Comparison of ENCODE assay signal across 21 cellular contexts in genomic region chrX:108309144-108309543, GRCh38.
DNase-seq lines count a peak whose midpoint lies in the region; FAIRE-seq and TF ChIP-seq lines count a peak whose summit lies in the region.
"Had no signal": no experiment of that assay in that cellular context is flagged by ENCODE, and none has a peak within 500 bp of the region (broad histone marks: within the 10 kb centered on the region; RNA-seq: fewer than 3 reads in every experiment).

No MANE protein-coding gene starts in this region.

- H3K9ac ChIP-seq in trophoblast cell (ENCODE audit: low read length): no peak overlapping the region
- H3K9ac ChIP-seq: BLaER1 had no signal

- H2BK5ac ChIP-seq in trophoblast cell (ENCODE audit: low read depth, low read length, poor library complexity): no peak overlapping the region

- CTCF ChIA-PET in CD4-positive, alpha-beta memory T cell (lab: Charles Lee; ENCODE audit: partially characterized antibody): no interaction called here

- no peaks in the 10 kb centered on the region for H3K27me3 ChIP-seq in trophoblast cell (ENCODE audit: insufficient read depth, low read length)
- H3K27me3 ChIP-seq in CD4-positive, alpha-beta memory T cell (ENCODE audit: insufficient read depth, low read length): no peaks in the 10 kb centered on the region
- H3K27me3 ChIP-seq: thyroid gland had no signal

- no peak overlapping the region for H4K8ac ChIP-seq in trophoblast cell (ENCODE audit: low read depth, low read length)

- H3K4me3 ChIP-seq in trophoblast cell (ENCODE audit: low read depth, low read length): no peak overlapping the region
- no peak overlapping the region for H3K4me3 ChIP-seq in CD4-positive, alpha-beta memory T cell (ENCODE audit: low read length in 2 of 2)
- H3K4me3 ChIP-seq: BLaER1, colonic mucosa, heart right ventricle, psoas muscle, thyroid gland had no signal

- no peaks in the 10 kb centered on the region for H3K36me3 Mint-ChIP-seq in CD4-positive, alpha-beta memory T cell
- H3K36me3 Mint-ChIP-seq: stimulated activated effector memory CD8-positive, alpha-beta T cell treated with anti-CD3 and anti-CD28 coated beads, Interleukin-12 subunit alpha, Interleukin-12 subunit beta, amount 100 ng/mL, for 72 hours had no signal

- peak overlapping the region; percentile 66 for H3K27ac ChIP-seq in epithelial cell of prostate
- H3K27ac ChIP-seq in trophoblast cell (ENCODE audit: low read depth, low read length): no peak overlapping the region
- H3K27ac ChIP-seq in CD4-positive, alpha-beta memory T cell (ENCODE audit: low read depth, low read length): no peak overlapping the region
- H3K27ac ChIP-seq: BLaER1, colonic mucosa, heart right ventricle, psoas muscle, thyroid gland had no signal

- H3K9me3 ChIP-seq in trophoblast cell (ENCODE audit: insufficient read depth, low read depth, low read length): no peaks in the 10 kb centered on the region
- no peaks in the 10 kb centered on the region for H3K9me3 ChIP-seq in CD4-positive, alpha-beta memory T cell (ENCODE audit: control insufficient read depth in 1 of 2, low read length in 2 of 2)
- H3K9me3 ChIP-seq: BLaER1, colonic mucosa, heart right ventricle, psoas muscle, thyroid gland had no signal

- H4K91ac ChIP-seq in trophoblast cell (ENCODE audit: low read depth, low read length): no peak overlapping the region

- H3K4me2 ChIP-seq in trophoblast cell (ENCODE audit: low read length): no peak overlapping the region
- H3K4me2 ChIP-seq: BLaER1 had no signal

- no peak overlapping the region for H3K14ac ChIP-seq in trophoblast cell (ENCODE audit: low read length)

- no peak overlapping the region for H2AK5ac ChIP-seq in trophoblast cell (ENCODE audit: low read length)

- H2AFZ ChIP-seq in trophoblast cell (ENCODE audit: insufficient read depth, low read length, poor library complexity): no peak overlapping the region

- peaks cover 0 to 1% of the 10 kb centered on the region in 2 donors for H3K27me3 Mint-ChIP-seq in CD4-positive, alpha-beta memory T cell
- H3K27me3 Mint-ChIP-seq: activated CD4-positive, alpha-beta T cell treated with anti-CD3 and anti-CD28 coated beads, Interleukin-2, amount 10 ng/mL, durations not matched to agents 7 days and 5 days had no signal

- H3K23ac ChIP-seq in trophoblast cell (ENCODE audit: low read length): no peak overlapping the region

- H3K27ac Mint-ChIP-seq in CD4-positive, alpha-beta memory T cell: no peak overlapping the region
- H3K27ac Mint-ChIP-seq: activated CD4-positive, alpha-beta T cell treated with anti-CD3 and anti-CD28 coated beads, Interleukin-2, amount 10 ng/mL, durations not matched to agents 7 days and 5 days; stimulated activated effector memory CD8-positive, alpha-beta T cell treated with anti-CD3 and anti-CD28 coated beads, Interleukin-12 subunit alpha, Interleukin-12 subunit beta, amount 100 ng/mL, for 72 hours had no signal

- intact Hi-C loops in CD4-positive, alpha-beta memory T cell (cut with micrococcal nuclease): no loop called here

- no peak overlapping the region for H2BK120ac ChIP-seq in trophoblast cell (ENCODE audit: insufficient read depth, low read length, poor library complexity)

- no CpG with 5 or more reads among the region's 4 CpGs for WGBS in trophoblast cell (ENCODE audit: extremely low coverage, insufficient coverage, insufficient read length)

- TF ChIP-seq POLR2A in GM12891 (IDR thresholded peaks at IDR 0.05; ENCODE audit: low read depth, low read length): no peak

- DNase-seq in HCEC 1CT (peak; percentile 49), RPMI7951 (ENCODE audit: low read depth) (peak; percentile 76), epithelial cell of prostate (ENCODE audit: low read depth, low spot score) (no peak), trophoblast cell (peak; percentile 46 to 86), NCI-H524 (lab: John Stamatoyannopoulos, UW) (no peak), NCI-H1105 (lab: John Stamatoyannopoulos, UW) (no peak), GM12891 (ENCODE audit: insufficient read length, low spot score) (no peak)
- DNase-seq in CD4-positive, alpha-beta memory T cell: no peak
- DNase-seq: activated CD4-positive, alpha-beta T cell treated with anti-CD3 and anti-CD28 coated beads, Interleukin-2, amount 10 ng/mL, durations not matched to agents 7 days and 5 days; activated gamma-delta T cell treated with Interleukin-2 at 50 U/mL for 16 hours; amygdala; colonic mucosa; heart right ventricle; MM.1S; NCI-H187; NCI-H748 treated with DMSO at 0.1 percent for 48 hours; psoas muscle; thyroid gland had no signal

- H4K12ac ChIP-seq in trophoblast cell (ENCODE audit: low read depth, low read length): no peak overlapping the region

- no peaks in the 10 kb centered on the region for H3K79me2 ChIP-seq in trophoblast cell (ENCODE audit: control insufficient read depth, insufficient read depth, low read length, poor library complexity)

- no peak overlapping the region for H2BK12ac ChIP-seq in trophoblast cell (ENCODE audit: low read length)

- H3K18ac ChIP-seq in trophoblast cell (ENCODE audit: low read length): no peak overlapping the region

- no peak for FAIRE-seq in GM12891 (lab: Jason Lieb, UNC)
- FAIRE-seq: TTC549 had no signal

- POLR2A ChIA-PET in CD4-positive, alpha-beta memory T cell (lab: Charles Lee; ENCODE audit: partially characterized antibody): no interaction called here

- no peak overlapping the region for H3K4ac ChIP-seq in trophoblast cell (ENCODE audit: low read depth, low read length)

- H3K4me1 ChIP-seq in trophoblast cell (ENCODE audit: control insufficient read depth in 1 of 2, insufficient read depth in 2 of 2, low read length in 2 of 2): peaks cover 3 to 8% of the 10 kb centered on the region in 2 experiments
- H3K4me1 ChIP-seq in CD4-positive, alpha-beta memory T cell (ENCODE audit: insufficient read depth, low read length): no peaks in the 10 kb centered on the region
- H3K4me1 ChIP-seq: BLaER1, colonic mucosa, thyroid gland had no signal

- H3K79me1 ChIP-seq in trophoblast cell (ENCODE audit: low read length): peaks cover 5% of the 10 kb centered on the region

- H3K4me3 Mint-ChIP-seq in CD4-positive, alpha-beta memory T cell: no peak overlapping the region
- H3K4me3 Mint-ChIP-seq: activated CD4-positive, alpha-beta T cell treated with anti-CD3 and anti-CD28 coated beads, Interleukin-2, amount 10 ng/mL, durations not matched to agents 7 days and 5 days; stimulated activated effector memory CD8-positive, alpha-beta T cell treated with anti-CD3 and anti-CD28 coated beads, Interleukin-12 subunit alpha, Interleukin-12 subunit beta, amount 100 ng/mL, for 72 hours had no signal

- H3K36me3 ChIP-seq in trophoblast cell (ENCODE audit: control insufficient read depth in 1 of 2, insufficient read depth in 2 of 2, low read length in 2 of 2): peaks cover 0 to 2% of the 10 kb centered on the region in 2 experiments
- H3K36me3 ChIP-seq in CD4-positive, alpha-beta memory T cell (ENCODE audit: insufficient read depth, low read length): no peaks in the 10 kb centered on the region
- H3K36me3 ChIP-seq: BLaER1, colonic mucosa, heart right ventricle, thyroid gland had no signal

- no peaks in the 10 kb centered on the region for H3K9me3 Mint-ChIP-seq in CD4-positive, alpha-beta memory T cell
- H3K9me3 Mint-ChIP-seq: activated CD4-positive, alpha-beta T cell treated with anti-CD3 and anti-CD28 coated beads, Interleukin-2, amount 10 ng/mL, durations not matched to agents 7 days and 5 days; stimulated activated effector memory CD8-positive, alpha-beta T cell treated with anti-CD3 and anti-CD28 coated beads, Interleukin-12 subunit alpha, Interleukin-12 subunit beta, amount 100 ng/mL, for 72 hours had no signal

- no peaks in the 10 kb centered on the region for H3K4me1 Mint-ChIP-seq in CD4-positive, alpha-beta memory T cell
- H3K4me1 Mint-ChIP-seq: activated CD4-positive, alpha-beta T cell treated with anti-CD3 and anti-CD28 coated beads, Interleukin-2, amount 10 ng/mL, durations not matched to agents 7 days and 5 days; stimulated activated effector memory CD8-positive, alpha-beta T cell treated with anti-CD3 and anti-CD28 coated beads, Interleukin-12 subunit alpha, Interleukin-12 subunit beta, amount 100 ng/mL, for 72 hours had no signal

TF ChIP-seq in GM12891, 5 proteins besides CTCF, POLR2A, EP300 and RAD21:
- TF ChIP-seq TAF1 (IDR thresholded peaks at IDR 0.05; ENCODE audit: low read depth, low read length): no peak
- TF ChIP-seq POU2F2 (IDR thresholded peaks at IDR 0.05; ENCODE audit: low read depth, low read length): no peak
- no peak for TF ChIP-seq PAX5 (IDR thresholded peaks at IDR 0.05; ENCODE audit: insufficient read depth, low read length, severe bottlenecking)
- no peak for TF ChIP-seq SPI1 (IDR thresholded peaks at IDR 0.05; ENCODE audit: low read depth, low read length)
- no peak for TF ChIP-seq POLR2AphosphoS5 (IDR thresholded peaks at IDR 0.05; ENCODE audit: low read depth, low read length)

Comparison
In these comparisons a context has a peak if more than half of its experiments do, and no peak if none do; other contexts are left out.
1. DNase-seq: peak in HCEC 1CT (single experiment), RPMI7951 (single experiment) and trophoblast cell (2 of 2); none in epithelial cell of prostate (single experiment), NCI-H524 (0 of 2), CD4-positive, alpha-beta memory T cell (0 of 5), NCI-H1105 (single experiment) and GM12891 (single experiment).